Comparison of ENCODE assay signal across 8 cellular contexts in genomic region chr3:139389552-139390368, GRCh38. TPM values are rescaled to one million over a fixed set of nuclear protein-coding genes. Genes with fewer than 3 reads are reported as not detected.
DNase-seq lines count a peak whose midpoint lies in the region; ATAC-seq, FAIRE-seq and TF ChIP-seq lines count a peak whose summit lies in the region.

COPB2 (minus strand) TSS chr3:139389647; CDS start chr3:139389550, 97 bp downstream.

- no peaks in the 10 kb centered on the region for H3K9me3 Mint-ChIP-seq in naive thymus-derived CD8-positive, alpha-beta T cell

- peak within 1 kb of the TSS; percentile 85 to 100 (median 99) for H3K4me3 Mint-ChIP-seq in naive thymus-derived CD8-positive, alpha-beta T cell

- TF ChIP-seq CTCF in Loucy (conservative IDR thresholded peaks at IDR 0.05; ENCODE audit: low read length) (no peak), fibroblast of mammary gland (conservative IDR thresholded peaks at IDR 0.05; ENCODE audit: control insufficient read depth, insufficient read depth, low read depth, low read length) (no peak)

- peaks cover 25 to 56% (median 46%) of the 10 kb centered on the region in 4 donors for H3K4me1 Mint-ChIP-seq in naive thymus-derived CD8-positive, alpha-beta T cell

- H3K9me2 ChIP-seq in Loucy (replicated peaks; ENCODE audit: low read depth, low read length) = no peaks in the 10 kb centered on the region

- POLR2A ChIA-PET in naive thymus-derived CD8-positive, alpha-beta T cell (lab: Charles Lee) = interaction anchor here (1.0 to 1.3 kb wide), 2 partner anchors 46 to 1215 kb away, joined by 4 read pairs; partner anchors contain the start of genes DBR1 and MRPS22

- H3K4me3 ChIP-seq in Loucy (ENCODE audit: low read length, poor library complexity, severe bottlenecking) = peak within 1 kb of the TSS; percentile 92
- H3K4me3 ChIP-seq in fibroblast of mammary gland (ENCODE audit: control insufficient read depth, low read depth, low read length) = peak within 1 kb of the TSS; percentile 99

- peaks cover 53% of the 10 kb centered on the region for H3K79me2 ChIP-seq in Loucy (ENCODE audit: insufficient read depth, low read length)

- H3K27ac Mint-ChIP-seq in naive thymus-derived CD8-positive, alpha-beta T cell = peak within 1 kb of the TSS; percentile 99 to 100 (median 100)

- DNase-seq in EL = peak; percentile 99
- DNase-seq in H54 (ENCODE audit: insufficient read length, low spot score) = peak; percentile 88
- peak; percentile 95 for DNase-seq in activated T-helper 9 cell treated with anti-CD3 and anti-CD28 coated beads, Interleukin-2, amount 50 U/mL, for 16 hours (ENCODE audit: low read depth)
- DNase-seq in fibroblast of mammary gland (ENCODE audit: low read depth) = peak; percentile 99
- DNase-seq in naive thymus-derived CD8-positive, alpha-beta T cell = peak; percentile 90 to 97 (median 92)
- peak; percentile 73 to 93 (median 90) for DNase-seq in stimulated activated naive CD4-positive, alpha-beta T cell (lab: John Stamatoyannopoulos, UW)

- H3K9ac ChIP-seq in Loucy (ENCODE audit: low read depth, low read length, poor library complexity, severe bottlenecking) = peak within 1 kb of the TSS; percentile 93

- H4K20me1 ChIP-seq in Loucy (ENCODE audit: insufficient read depth, low read length, poor library complexity, severe bottlenecking) = peaks cover 32% of the 10 kb centered on the region

- peak within 1 kb of the TSS; percentile 71 for H3K4me2 ChIP-seq in Loucy (ENCODE audit: low read depth, low read length, poor library complexity, severe bottlenecking)

- H3K4me1 ChIP-seq in Loucy (ENCODE audit: insufficient read depth, low read length, poor library complexity, severe bottlenecking) = peaks cover 34% of the 10 kb centered on the region

- FAIRE-seq in H54 (lab: Jason Lieb, UNC) = peak; percentile 99

- no peaks in the 10 kb centered on the region for H3K27me3 Mint-ChIP-seq in naive thymus-derived CD8-positive, alpha-beta T cell

- peaks cover 0 to 8% (median 5%) of the 10 kb centered on the region in 3 donors for H3K36me3 Mint-ChIP-seq in naive thymus-derived CD8-positive, alpha-beta T cell

- no peaks in the 10 kb centered on the region for H3K9me3 ChIP-seq in Loucy (ENCODE audit: insufficient read depth, low read depth, low read length)

- H3F3A ChIP-seq in Loucy (ENCODE audit: low read depth) = no peaks in the 10 kb centered on the region

- ATAC-seq in naive thymus-derived CD8-positive, alpha-beta T cell = peak; percentile 85 to 88

- H2AFZ ChIP-seq in Loucy (ENCODE audit: low read length) = peak within 1 kb of the TSS; percentile 87

- H3K36me3 ChIP-seq in Loucy (ENCODE audit: insufficient read depth, low read length) = no peaks in the 10 kb centered on the region

- no peaks in the 10 kb centered on the region for H3K27me3 ChIP-seq in Loucy (ENCODE audit: insufficient read depth, low read length, poor library complexity, severe bottlenecking)

- TF ChIP-seq POLR2A in H54 (IDR thresholded peaks at IDR 0.05; ENCODE audit: low read depth, low read length) (peak; percentile 64), Raji (IDR thresholded peaks at IDR 0.05; ENCODE audit: insufficient read depth, low read depth, low read length) (peak; percentile 80)

RNA-seq across cellular contexts. Expression of gene COPB2, which starts in this region (rescaled TPM):
- 10 to 100 TPM; 62.9 to 66.1 TPM for total RNA-seq in naive thymus-derived CD8-positive, alpha-beta T cell
- polyA plus RNA-seq in naive thymus-derived CD8-positive, alpha-beta T cell = 10 to 100 TPM; 40.3 to 65.2 (median 42.7) TPM

Comparison
In these comparisons a context has a peak if more than half of its experiments do, and no peak if none do; other contexts are left out.
1. Peak in every context shown above with its lines: DNase-seq, ATAC-seq and H3K4me3 ChIP-seq.